26 cellular contexts compared by ENCODE assay signal in the genomic region with DNA sequence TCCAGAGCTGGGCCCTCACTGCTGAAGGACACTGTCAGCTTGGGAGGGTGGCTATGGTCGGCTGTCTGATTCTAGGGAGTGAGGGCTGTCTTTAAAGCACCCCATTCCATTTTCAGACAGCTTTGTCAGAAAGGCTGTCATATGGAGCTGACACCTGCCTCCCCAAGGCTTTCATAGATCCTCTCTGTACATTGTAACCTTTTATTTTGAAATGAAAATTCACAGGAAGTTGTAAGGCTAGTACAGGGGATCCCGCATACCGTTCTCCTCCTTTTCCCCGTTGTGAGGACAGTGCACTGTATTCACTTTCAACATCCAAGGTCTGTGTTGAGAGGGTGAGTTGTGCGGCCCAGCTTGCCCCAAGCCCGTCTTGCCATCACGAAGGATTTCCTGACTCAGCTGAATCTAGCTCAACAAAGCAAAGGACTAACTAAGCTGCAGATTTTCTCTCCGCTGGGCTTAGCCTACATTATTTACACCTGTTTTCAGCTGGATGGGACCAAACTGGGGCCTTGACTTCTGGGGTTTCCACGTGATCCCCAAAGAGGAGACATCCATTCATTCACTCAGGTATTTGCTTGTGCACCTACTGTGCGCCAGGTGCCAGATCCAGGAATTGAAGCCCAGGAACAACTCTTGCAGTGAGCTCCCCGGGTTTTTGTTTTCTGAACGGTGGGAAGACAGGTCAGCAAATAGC. TPM values are rescaled to one million over a fixed set of nuclear protein-coding genes. Genes with fewer than 3 reads are reported as not detected.
DNase-seq lines count a peak whose midpoint lies in the region; ATAC-seq, FAIRE-seq and TF ChIP-seq lines count a peak whose summit lies in the region.
"Had no signal": no experiment of that assay in that cellular context is flagged by ENCODE, and none has a peak within 500 bp of the region (broad histone marks: within the 10 kb centered on the region; RNA-seq: fewer than 3 reads in every experiment).

No MANE protein-coding gene starts in this region.

- WGBS in IMR-90 (ENCODE audit: extremely low coverage in 2 of 2, insufficient read length in 1 of 2), 2 experiments: 69% methylated on average over 6 of the region's 12 CpGs; no CpG with 5 or more reads in 1 of the 2 experiments
- WGBS in K562 (ENCODE audit: insufficient coverage, low coverage, missing lambda C conversion rate): 46% methylated on average over 12 of the region's 12 CpGs

- POLR2A ChIA-PET in IMR-90 (lab: Charles Lee; ENCODE audit: unreplicated experiment): no interaction called here
- POLR2A ChIA-PET in K562 (lab: Yijun Ruan, JAX): interaction anchor here (0.6 to 4.3 kb wide), 11 partner anchors 9 to 809 kb away, joined by 3 to 30 read pairs (median 3); a partner anchor contains a TSS

- H3K9me1 ChIP-seq in IMR-90 (ENCODE audit: insufficient read depth, low read length) (no peaks in the 10 kb centered on the region), K562 (ENCODE audit: control insufficient read depth, insufficient read depth, low read length) (no peaks in the 10 kb centered on the region)

- H2AK5ac ChIP-seq in IMR-90 (ENCODE audit: low read depth, low read length): no peak overlapping the region

- BruUV-seq in IMR-90 (replicated peaks; lab: Mats Ljungman, UMichigan) (no TSS peak), K562 (replicated peaks; lab: Mats Ljungman, UMichigan) (no TSS peak)

- intact Hi-C loops in IMR-90 (cut with micrococcal nuclease) (no loop called here), K562 (cut with micrococcal nuclease) (no loop called here)

- H3K4me2 ChIP-seq in IMR-90 (ENCODE audit: low read depth, low read length): no peak overlapping the region
- H3K4me2 ChIP-seq in K562 (ENCODE audit: insufficient read depth, low read length): no peak overlapping the region

- H2AFZ ChIP-seq in IMR-90 (replicated peaks; ENCODE audit: low read length, poor library complexity): peak overlapping the region; percentile 29
- no peak overlapping the region for H2AFZ ChIP-seq in K562 (ENCODE audit: low read depth, low read length)

- FAIRE-seq in K562 (lab: Jason Lieb, UNC): no peak
- FAIRE-seq in H54 (lab: Jason Lieb, UNC): no peak
- FAIRE-seq: endometrium, GM19239 had no signal

- TF ChIP-seq POLR2A in IMR-90 (IDR thresholded peaks at IDR 0.05; ENCODE audit: low read depth, low read length): no peak
- 0 out of 2 replicates have a peak, but pooled peaks have one; percentile 2 for TF ChIP-seq POLR2A in K562 (conservative IDR thresholded peaks at IDR 0.05)
- no peak for TF ChIP-seq POLR2A in H54 (IDR thresholded peaks at IDR 0.05; ENCODE audit: low read depth, low read length)

- H3K9me3 ChIP-seq in IMR-90 (ENCODE audit: control insufficient read depth, insufficient read depth, low read length): no peaks in the 10 kb centered on the region
- H3K9me3 ChIP-seq in K562 (replicated peaks; ENCODE audit: control insufficient read depth, insufficient read depth, low read depth, low read length): no peaks in the 10 kb centered on the region
- H3K9me3 ChIP-seq: colonic mucosa, heart right ventricle, mucosa of descending colon had no signal

- in situ Hi-C loops in IMR-90 (cut with MboI; ENCODE audit: low sequenced_read_pairs) (no loop called here), K562 (cut with MboI) (no loop called here)

- ATAC-seq in IMR-90 (ENCODE audit: low read depth): no peak
- peak; percentile 18 for ATAC-seq in K562
- ATAC-seq: heart right ventricle had no signal

- TF ChIP-seq CTCF in IMR-90 (conservative IDR thresholded peaks at IDR 0.05; ENCODE audit: low read depth, low read length) (no peak), K562 (IDR thresholded peaks at IDR 0.05 in 2 of 3, conservative IDR thresholded peaks at IDR 0.05 in 1 of 3; ENCODE audit: insufficient read depth in 2 of 3, low read depth in 1 of 3, low read length in 3 of 3) (no peak), nephron progenitor cell (IDR thresholded peaks at IDR 0.05) (no peak)

- H4K91ac ChIP-seq in IMR-90 (ENCODE audit: insufficient read depth, low read depth, low read length): no peak overlapping the region

- H4K20me1 ChIP-seq in IMR-90 (ENCODE audit: insufficient read depth, low read length): no peaks in the 10 kb centered on the region; the same call in 1 of the 2 replicates
- 0 out of 2 replicates have a peak, but pooled peaks cover 2% of the 10 kb centered on the region for H4K20me1 ChIP-seq in K562 (replicated peaks; ENCODE audit: control insufficient read depth, insufficient read depth, low read length)

- H3K79me2 ChIP-seq in K562 (ENCODE audit: control insufficient read depth, insufficient read depth, low read length): no peaks in the 10 kb centered on the region

- H2AK9ac ChIP-seq in IMR-90 (replicated peaks; ENCODE audit: low read depth, low read length, poor library complexity): no peak overlapping the region

- CTCF ChIA-PET in IMR-90 (lab: Yijun Ruan, JAX) (interaction anchor here (0.8 kb wide), 1 partner anchor 21 kb away, joined by 4 read pairs; no protein-coding TSS in a partner anchor), K562 (lab: Yijun Ruan, JAX; ENCODE audit: low intra/inter-chr PET ratio) (no interaction called here)

- peaks cover 20% of the 10 kb centered on the region for H3K36me3 Mint-ChIP-seq in nephron progenitor cell (ENCODE audit: low read depth)

- H2BK5ac ChIP-seq in IMR-90 (ENCODE audit: low read depth, low read length, poor library complexity, severe bottlenecking): no peak overlapping the region

- DNase-seq in ELR (ENCODE audit: low read depth) (peak; percentile 27), IMR-90 (no peak), K562 (ENCODE audit: extremely low read depth in 1 of 4, low spot score in 3 of 4) (no peak), nephron progenitor cell (no peak), H54 (ENCODE audit: insufficient read length, low spot score) (no peak), activated T-cell treated with anti-CD3 and anti-CD28 coated beads for 4 hours (no peak), GM19240 (ENCODE audit: insufficient read length, low spot score) (no peak), NCI-H526 treated with DMSO at 0.1 percent for 48 hours (lab: John Stamatoyannopoulos, UW) (no peak)
- DNase-seq: activated CD4-positive, alpha-beta T cell treated with anti-CD3 and anti-CD28 coated beads, Interleukin-2, amount 10 ng/mL, durations not matched to agents 24 days and 14 days; activated CD8-positive, alpha-beta memory T cell treated with anti-CD3 and anti-CD28 coated beads, Interleukin-2, amount 50 U/mL, for 4 hours; activated naive CD8-positive, alpha-beta T cell treated with anti-CD3 and anti-CD28 coated beads, Interleukin-2, amount 10 ng/mL, durations not matched to agents 7 days and 5 days; COR-L47; GF-D8; heart right ventricle; Kasumi-1; NCI-H1048; stimulated activated CD4-positive, alpha-beta T cell treated with anti-CD3 and anti-CD28 coated beads, Interleukin-12 subunit alpha, Interleukin-12 subunit beta, amount 100 ng/mL, for 4 hours had no signal

- H3K9me3 Mint-ChIP-seq in nephron progenitor cell: no peaks in the 10 kb centered on the region
- H3K9me3 Mint-ChIP-seq: activated CD4-positive, alpha-beta T cell treated with anti-CD3 and anti-CD28 coated beads, Interleukin-2, amount 10 ng/mL, durations not matched to agents 24 days and 14 days; activated naive CD8-positive, alpha-beta T cell treated with anti-CD3 and anti-CD28 coated beads, Interleukin-2, amount 10 ng/mL, durations not matched to agents 7 days and 5 days had no signal

- H3K27ac ChIP-seq in IMR-90 (ENCODE audit: insufficient read depth, low read length) (no peak overlapping the region), K562 (ENCODE audit: extremely low read depth, low read depth, low read length) (0 out of 3 replicates have a peak overlapping the region, but pooled peaks have one; percentile 7)
- H3K27ac ChIP-seq: colonic mucosa had no signal

- peaks cover 13% of the 10 kb centered on the region for H3K27me3 ChIP-seq in IMR-90 (ENCODE audit: control insufficient read depth, insufficient read depth, low read length)
- H3K27me3 ChIP-seq in K562 (ENCODE audit: control insufficient read depth in 2 of 2, insufficient read depth in 2 of 2, low read length in 2 of 2): no peaks in the 10 kb centered on the region

- H3K4me1 Mint-ChIP-seq in nephron progenitor cell: peaks cover 14% of the 10 kb centered on the region

- H3K4me3 ChIP-seq in IMR-90 (ENCODE audit: insufficient read depth, low read depth, low read length) (no peak overlapping the region), K562 (no peak overlapping the region)
- H3K4me3 ChIP-seq: colonic mucosa, heart right ventricle, mucosa of descending colon had no signal

- H3K4me1 ChIP-seq in IMR-90 (ENCODE audit: control insufficient read depth, insufficient read depth, low read length): no peaks in the 10 kb centered on the region
- peaks cover 0 to 19% of the 10 kb centered on the region in 2 experiments; a peak in 3 of 5 replicates for H3K4me1 ChIP-seq in K562 (replicated peaks in 1 of 2; ENCODE audit: control insufficient read depth in 2 of 2, insufficient read depth in 2 of 2, low read length in 2 of 2)
- H3K4me1 ChIP-seq: colonic mucosa had no signal

- no peak overlapping the region for H3K14ac ChIP-seq in IMR-90 (replicated peaks; ENCODE audit: low read depth, low read length)

- no peak for TF ChIP-seq RAD21 in IMR-90 (IDR thresholded peaks at IDR 0.05; ENCODE audit: low read length)
- TF ChIP-seq RAD21 in K562 (CRISPR knock-in tag; conservative IDR thresholded peaks at IDR 0.05 in 1 of 2, IDR thresholded peaks at IDR 0.05 in 1 of 2): no peak

- H3K4ac ChIP-seq in IMR-90 (ENCODE audit: low read depth, low read length): no peak overlapping the region

- H4K5ac ChIP-seq in IMR-90 (ENCODE audit: low read depth, low read length): no peak overlapping the region

- H2BK20ac ChIP-seq in IMR-90 (ENCODE audit: low read depth, low read length): no peak overlapping the region

- H3K56ac ChIP-seq in IMR-90 (ENCODE audit: extremely low read depth, insufficient read depth, low read length): no peak overlapping the region

- H3K9ac ChIP-seq in IMR-90 (ENCODE audit: low read depth, low read length) (no peak overlapping the region), K562 (ENCODE audit: insufficient read depth in 1 of 2, low read depth in 2 of 2, low read length in 2 of 2) (peak overlapping the region in 1 of 2 experiments; percentile 62; a peak in 1 of 4 replicates)

- peaks cover 38% of the 10 kb centered on the region for H3K27me3 Mint-ChIP-seq in nephron progenitor cell (ENCODE audit: low read depth, poor library complexity)

- no peak overlapping the region for H3K18ac ChIP-seq in IMR-90 (ENCODE audit: low read depth, low read length)

- no peak overlapping the region for H2BK15ac ChIP-seq in IMR-90 (ENCODE audit: low read depth, low read length)

- TF ChIP-seq EP300 in K562 (IDR thresholded peaks at IDR 0.05; ENCODE audit: low read length): no peak

- H3K4me3 Mint-ChIP-seq in nephron progenitor cell: no peak overlapping the region
- H3K4me3 Mint-ChIP-seq: activated CD4-positive, alpha-beta T cell treated with anti-CD3 and anti-CD28 coated beads, Interleukin-2, amount 10 ng/mL, durations not matched to agents 24 days and 14 days; activated naive CD8-positive, alpha-beta T cell treated with anti-CD3 and anti-CD28 coated beads, Interleukin-2, amount 10 ng/mL, durations not matched to agents 7 days and 5 days had no signal

- dilution Hi-C loops in IMR-90 (cut with HindIII; ENCODE audit: low sequenced_read_pairs, unreplicated experiment): no loop called here

- H4K8ac ChIP-seq in IMR-90 (ENCODE audit: low read depth in 2 of 2, low read length in 2 of 2): no peak overlapping the region

- no peak overlapping the region for H3K23ac ChIP-seq in IMR-90 (ENCODE audit: low read depth, low read length)

- no peak overlapping the region for H2BK120ac ChIP-seq in IMR-90 (ENCODE audit: low read depth, low read length)

- H3K27ac Mint-ChIP-seq in nephron progenitor cell: peak overlapping the region; percentile 73
- H3K27ac Mint-ChIP-seq: activated CD4-positive, alpha-beta T cell treated with anti-CD3 and anti-CD28 coated beads, Interleukin-2, amount 10 ng/mL, durations not matched to agents 24 days and 14 days; activated naive CD8-positive, alpha-beta T cell treated with anti-CD3 and anti-CD28 coated beads, Interleukin-2, amount 10 ng/mL, durations not matched to agents 7 days and 5 days had no signal

- H3K36me3 ChIP-seq in IMR-90 (ENCODE audit: control insufficient read depth, insufficient read depth, low read length) (no peaks in the 10 kb centered on the region), K562 (ENCODE audit: control insufficient read depth, insufficient read depth, low read length) (peaks cover 41% of the 10 kb centered on the region; the same call in 2 of the 3 replicates)
- H3K36me3 ChIP-seq: colonic mucosa had no signal

- H3K79me1 ChIP-seq in IMR-90 (ENCODE audit: low read depth in 1 of 2, low read length in 2 of 2): peaks cover 0 to 3% of the 10 kb centered on the region in 2 experiments; a peak in 1 of 4 replicates

RNA-seq across cellular contexts. Expression of a gene that starts 5.2 kb away (rescaled TPM):
- total RNA-seq in IMR-90 (2012; rRNA removed) (not detected in 2 replicates), K562 (2014; rRNA removed) (not detected in 2 replicates), K562 (2014; rRNA removed; fragmentation: Illumina TruSeq; extraction: Trizol) (not detected in 2 replicates), K562 (2015; rRNA removed; fragmentation: Illumina TruSeq; extraction: Trizol) (not detected in 2 replicates), K562 (2021) (not detected in 2 replicates)
- polyA plus RNA-seq in IMR-90 (2012; rRNA removed) (not detected in 2 replicates), K562 (2011; rRNA removed) (not detected in 2 replicates), K562 (2014; fragmentation: Illumina TruSeq; extraction: Trizol) (not detected in 2 replicates), K562 (2014; fragmentation: Nextera tagmentation; extraction: Ambion mirVana) (not detected), K562 (2014; rRNA removed) (not detected in 2 replicates)
- not detected in 2 replicates for polyA plus RNA-seq in IMR-90 (2012; cell fraction: cytosol; rRNA removed)
- polyA plus RNA-seq in IMR-90 (2012; cell fraction: nucleus; rRNA removed; ENCODE audit: low replicate concordance): not detected in 2 replicates
- not detected in 2 replicates for total RNA-seq in K562 (2011; cell fraction: chromatin; rRNA removed; ENCODE audit: low replicate concordance)
- 0.17 TPM in 1 of 2 replicates, not detected in the other for total RNA-seq in K562 (2011; cell fraction: nucleolus; rRNA removed)
- not detected in 2 replicates for total RNA-seq in K562 (2011; cell fraction: nucleoplasm; rRNA removed)
- polyA plus RNA-seq in K562 (2011; cell fraction: cytosol; rRNA removed): not detected in 2 replicates
- not detected in 2 replicates for polyA plus RNA-seq in K562 (2011; cell fraction: nucleus; rRNA removed)
- not detected in 2 replicates for polyA plus RNA-seq in K562 (2012)
- not detected in 2 replicates for polyA minus RNA-seq in K562 (2011; rRNA and poly(A)+ RNA removed)
- polyA minus RNA-seq in K562 (2011; cell fraction: cytosol; rRNA and poly(A)+ RNA removed): not detected in 2 replicates
- polyA minus RNA-seq in K562 (2011; cell fraction: nucleus; rRNA and poly(A)+ RNA removed): not detected in 2 replicates
- total RNA-seq: activated CD4-positive, alpha-beta T cell treated with anti-CD3 and anti-CD28 coated beads, Interleukin-2, amount 10 ng/mL, durations not matched to agents 24 days and 14 days; activated naive CD8-positive, alpha-beta T cell treated with anti-CD3 and anti-CD28 coated beads, Interleukin-2, amount 10 ng/mL, durations not matched to agents 7 days and 5 days; colonic mucosa; H4; heart right ventricle; HT1080; liver; mucosa of descending colon; RPMI7951; urinary bladder had no signal
- polyA plus RNA-seq: heart right ventricle, urinary bladder had no signal

RNA-seq across cellular contexts. Expression of a gene that starts 12.2 kb away (rescaled TPM):
- total RNA-seq in IMR-90 (2012; rRNA removed) (52.7 and 53.6 TPM in 2 replicates), K562 (2014; rRNA removed) (114 and 140 TPM in 2 replicates), K562 (2014; rRNA removed; fragmentation: Illumina TruSeq; extraction: Trizol) (79.1 and 79.9 TPM in 2 replicates), K562 (2015; rRNA removed; fragmentation: Illumina TruSeq; extraction: Trizol) (101 and 106 TPM in 2 replicates), K562 (2021) (101 and 104 TPM in 2 replicates)
- polyA plus RNA-seq in IMR-90 (2012; rRNA removed) (16.6 and 19.5 TPM in 2 replicates), K562 (2011; rRNA removed) (61.4 and 64.4 TPM in 2 replicates), K562 (2014; fragmentation: Illumina TruSeq; extraction: Trizol) (74.6 and 88.8 TPM in 2 replicates), K562 (2014; fragmentation: Nextera tagmentation; extraction: Ambion mirVana) (100 to 1,000 TPM in 1 of 2 experiments, 10 to 100 TPM in 1; 98.2 to 107 TPM), K562 (2014; rRNA removed) (127 and 155 TPM in 2 replicates)
- 10.6 and 17.7 TPM in 2 replicates for polyA plus RNA-seq in IMR-90 (2012; cell fraction: cytosol; rRNA removed)
- 5.5 and 7.2 TPM in 2 replicates for polyA plus RNA-seq in IMR-90 (2012; cell fraction: nucleus; rRNA removed; ENCODE audit: low replicate concordance)
- 88.6 and 104 TPM in 2 replicates for total RNA-seq in K562 (2011; cell fraction: chromatin; rRNA removed; ENCODE audit: low replicate concordance)
- 92.8 and 99.1 TPM in 2 replicates for total RNA-seq in K562 (2011; cell fraction: nucleolus; rRNA removed)
- 114 and 121 TPM in 2 replicates for total RNA-seq in K562 (2011; cell fraction: nucleoplasm; rRNA removed)
- 55.7 and 67.4 TPM in 2 replicates for polyA plus RNA-seq in K562 (2011; cell fraction: cytosol; rRNA removed)
- polyA plus RNA-seq in K562 (2011; cell fraction: nucleus; rRNA removed): 37.3 and 40.7 TPM in 2 replicates
- polyA plus RNA-seq in K562 (2012): 67.7 and 78.4 TPM in 2 replicates
- polyA minus RNA-seq in K562 (2011; rRNA and poly(A)+ RNA removed): 83.8 and 87.5 TPM in 2 replicates
- polyA minus RNA-seq in K562 (2011; cell fraction: cytosol; rRNA and poly(A)+ RNA removed): 34.3 and 38.4 TPM in 2 replicates
- 36.9 and 58.9 TPM in 2 replicates for polyA minus RNA-seq in K562 (2011; cell fraction: nucleus; rRNA and poly(A)+ RNA removed)

RNA-seq across cellular contexts. Expression of a gene that starts 39.0 kb away (rescaled TPM):
- total RNA-seq in IMR-90 (2012; rRNA removed): 45.5 and 65.1 TPM in 2 replicates
- polyA plus RNA-seq in IMR-90 (2012; rRNA removed): 29.9 and 41.0 TPM in 2 replicates
- polyA plus RNA-seq in IMR-90 (2012; cell fraction: cytosol; rRNA removed): 31.0 and 49.3 TPM in 2 replicates
- 22.5 and 29.1 TPM in 2 replicates for polyA plus RNA-seq in IMR-90 (2012; cell fraction: nucleus; rRNA removed; ENCODE audit: low replicate concordance)
- total RNA-seq in K562 (2011; cell fraction: chromatin; rRNA removed; ENCODE audit: low replicate concordance): 125 and 253 TPM in 2 replicates
- total RNA-seq in K562 (2011; cell fraction: nucleolus; rRNA removed): 134 and 153 TPM in 2 replicates
- total RNA-seq in K562 (2011; cell fraction: nucleoplasm; rRNA removed): 139 and 167 TPM in 2 replicates
- 68.1 and 101 TPM in 2 replicates for total RNA-seq in K562 (2014; rRNA removed)
- total RNA-seq in K562 (2014; rRNA removed; fragmentation: Illumina TruSeq; extraction: Trizol): 63.4 and 70.4 TPM in 2 replicates
- total RNA-seq in K562 (2015; rRNA removed; fragmentation: Illumina TruSeq; extraction: Trizol): 61.8 and 62.1 TPM in 2 replicates
- 67.3 and 74.0 TPM in 2 replicates for total RNA-seq in K562 (2021)
- polyA plus RNA-seq in K562 (2011; rRNA removed): 73.8 and 74.4 TPM in 2 replicates
- polyA plus RNA-seq in K562 (2011; cell fraction: cytosol; rRNA removed): 85.6 and 94.0 TPM in 2 replicates
- 83.1 and 130 TPM in 2 replicates for polyA plus RNA-seq in K562 (2011; cell fraction: nucleus; rRNA removed)
- 61.5 and 73.9 TPM in 2 replicates for polyA plus RNA-seq in K562 (2012)
- 119 and 133 TPM in 2 replicates for polyA plus RNA-seq in K562 (2014; fragmentation: Illumina TruSeq; extraction: Trizol)
- polyA plus RNA-seq in K562 (2014; fragmentation: Nextera tagmentation; extraction: Ambion mirVana): 100 to 1,000 TPM in 1 of 2 experiments, 10 to 100 TPM in 1; 80.3 to 188 TPM
- polyA plus RNA-seq in K562 (2014; rRNA removed): 95.7 and 110 TPM in 2 replicates
- 81.4 and 85.1 TPM in 2 replicates for polyA minus RNA-seq in K562 (2011; rRNA and poly(A)+ RNA removed)
- 32.2 and 35.0 TPM in 2 replicates for polyA minus RNA-seq in K562 (2011; cell fraction: cytosol; rRNA and poly(A)+ RNA removed)
- 27.0 and 36.4 TPM in 2 replicates for polyA minus RNA-seq in K562 (2011; cell fraction: nucleus; rRNA and poly(A)+ RNA removed)

RNA-seq across cellular contexts. Expression of a gene that starts 39.4 kb away (rescaled TPM):
- total RNA-seq in IMR-90 (2012; rRNA removed) (109 and 219 TPM in 2 replicates), K562 (2014; rRNA removed) (195 and 231 TPM in 2 replicates), K562 (2014; rRNA removed; fragmentation: Illumina TruSeq; extraction: Trizol) (45.0 and 59.5 TPM in 2 replicates), K562 (2015; rRNA removed; fragmentation: Illumina TruSeq; extraction: Trizol) (97.7 and 98.0 TPM in 2 replicates), K562 (2021) (198 TPM in 2 replicates)
- polyA plus RNA-seq in IMR-90 (2012; rRNA removed) (150 and 181 TPM in 2 replicates), K562 (2011; rRNA removed) (123 and 130 TPM in 2 replicates), K562 (2014; fragmentation: Illumina TruSeq; extraction: Trizol) (103 and 216 TPM in 2 replicates), K562 (2014; fragmentation: Nextera tagmentation; extraction: Ambion mirVana) (10 to 100 TPM in 1 of 2 experiments, 1 to 10 TPM in 1; 8.4 to 29.9 TPM), K562 (2014; rRNA removed) (192 and 280 TPM in 2 replicates)
- polyA plus RNA-seq in IMR-90 (2012; cell fraction: cytosol; rRNA removed): 133 and 160 TPM in 2 replicates
- polyA plus RNA-seq in IMR-90 (2012; cell fraction: nucleus; rRNA removed; ENCODE audit: low replicate concordance): 27.2 and 110 TPM in 2 replicates
- total RNA-seq in K562 (2011; cell fraction: chromatin; rRNA removed; ENCODE audit: low replicate concordance): 24.3 and 89.6 TPM in 2 replicates
- total RNA-seq in K562 (2011; cell fraction: nucleolus; rRNA removed): 88.4 and 100 TPM in 2 replicates
- total RNA-seq in K562 (2011; cell fraction: nucleoplasm; rRNA removed): 53.4 and 62.0 TPM in 2 replicates
- polyA plus RNA-seq in K562 (2011; cell fraction: cytosol; rRNA removed): 232 and 546 TPM in 2 replicates
- 82.4 and 119 TPM in 2 replicates for polyA plus RNA-seq in K562 (2011; cell fraction: nucleus; rRNA removed)
- 204 and 231 TPM in 2 replicates for polyA plus RNA-seq in K562 (2012)
- polyA minus RNA-seq in K562 (2011; rRNA and poly(A)+ RNA removed): 86.2 and 149 TPM in 2 replicates
- 121 and 135 TPM in 2 replicates for polyA minus RNA-seq in K562 (2011; cell fraction: cytosol; rRNA and poly(A)+ RNA removed)
- polyA minus RNA-seq in K562 (2011; cell fraction: nucleus; rRNA and poly(A)+ RNA removed): 32.2 and 35.5 TPM in 2 replicates

RNA-seq across cellular contexts. Expression of a gene that starts 57.8 kb away (rescaled TPM):
- total RNA-seq in IMR-90 (2012; rRNA removed) (11.1 and 14.7 TPM in 2 replicates), K562 (2014; rRNA removed) (87.8 and 120 TPM in 2 replicates), K562 (2014; rRNA removed; fragmentation: Illumina TruSeq; extraction: Trizol) (29.7 and 44.9 TPM in 2 replicates), K562 (2015; rRNA removed; fragmentation: Illumina TruSeq; extraction: Trizol) (68.0 and 68.2 TPM in 2 replicates), K562 (2021) (173 and 185 TPM in 2 replicates)
- polyA plus RNA-seq in IMR-90 (2012; rRNA removed) (63.1 and 77.3 TPM in 2 replicates), K562 (2011; rRNA removed) (159 and 208 TPM in 2 replicates), K562 (2014; fragmentation: Illumina TruSeq; extraction: Trizol) (167 and 172 TPM in 2 replicates), K562 (2014; fragmentation: Nextera tagmentation; extraction: Ambion mirVana) (1 to 10 TPM; 1.4 to 7.6 TPM), K562 (2014; rRNA removed) (140 and 156 TPM in 2 replicates)
- 38.9 and 89.5 TPM in 2 replicates for polyA plus RNA-seq in IMR-90 (2012; cell fraction: cytosol; rRNA removed)
- polyA plus RNA-seq in IMR-90 (2012; cell fraction: nucleus; rRNA removed; ENCODE audit: low replicate concordance): 27.9 and 43.7 TPM in 2 replicates
- total RNA-seq in K562 (2011; cell fraction: chromatin; rRNA removed; ENCODE audit: low replicate concordance): 68.6 and 254 TPM in 2 replicates
- 327 and 339 TPM in 2 replicates for total RNA-seq in K562 (2011; cell fraction: nucleolus; rRNA removed)
- 222 and 253 TPM in 2 replicates for total RNA-seq in K562 (2011; cell fraction: nucleoplasm; rRNA removed)
- polyA plus RNA-seq in K562 (2011; cell fraction: cytosol; rRNA removed): 393 and 921 TPM in 2 replicates
- 163 and 222 TPM in 2 replicates for polyA plus RNA-seq in K562 (2011; cell fraction: nucleus; rRNA removed)
- polyA plus RNA-seq in K562 (2012): 104 and 149 TPM in 2 replicates
- 64.8 and 150 TPM in 2 replicates for polyA minus RNA-seq in K562 (2011; rRNA and poly(A)+ RNA removed)
- polyA minus RNA-seq in K562 (2011; cell fraction: cytosol; rRNA and poly(A)+ RNA removed): 129 and 147 TPM in 2 replicates
- polyA minus RNA-seq in K562 (2011; cell fraction: nucleus; rRNA and poly(A)+ RNA removed): 33.9 and 38.4 TPM in 2 replicates
